Comparison of ENCODE assay signal across 37 cellular contexts in the genomic region with DNA sequence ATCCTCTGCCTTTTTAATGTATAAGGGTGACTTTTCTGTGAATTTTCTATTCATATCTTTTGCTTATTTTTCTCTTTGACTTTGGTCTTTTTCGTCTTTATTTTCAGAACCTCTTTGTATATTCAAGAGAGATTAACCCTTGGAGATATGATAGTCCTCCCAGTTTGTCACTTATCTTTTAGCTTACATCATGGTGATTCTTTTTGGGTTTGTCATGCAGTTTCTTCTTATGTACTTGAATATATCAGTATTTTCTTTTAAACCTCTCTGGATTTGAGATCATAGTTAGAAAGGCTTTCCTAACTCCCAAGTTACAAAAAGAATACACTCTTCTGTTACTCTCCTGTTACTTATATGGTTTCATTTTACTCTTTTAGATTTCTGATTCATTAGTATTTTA. TPM values are rescaled to one million over a fixed set of nuclear protein-coding genes. Genes with fewer than 3 reads are reported as not detected.
"Had no signal": no experiment of that assay in that cellular context is flagged by ENCODE, and none has a peak within 500 bp of the region (broad histone marks: within the 10 kb centered on the region; RNA-seq: fewer than 3 reads in every experiment).

No MANE protein-coding gene starts in this region.

- H3K4me2 ChIP-seq: KMS-11 had no signal

- H3K4me1 ChIP-seq: Peyer's patch had no signal

- ATAC-seq: activated naive CD8-positive, alpha-beta T cell treated with anti-CD3 and anti-CD28 coated beads, Interleukin-2, amount 50 U/mL, for 24 hours; activated T-cell treated with anti-CD3 and anti-CD28 coated beads, Interleukin-2, amount 50 U/mL, for 4 hours; PC-3; Right ventricle myocardium inferior had no signal

- H3K4me3 Mint-ChIP-seq: activated B cell treated with CpG ODN at 0.5 μM for 24 hours; activated CD4-positive, alpha-beta memory T cell treated with anti-CD3 and anti-CD28 coated beads for 36 hours; activated naive CD4-positive, alpha-beta T cell treated with anti-CD3 and anti-CD28 coated beads, Interleukin-2, amount 10 ng/mL, durations not matched to agents 7 days and 5 days; activated naive CD8-positive, alpha-beta T cell; activated naive CD8-positive, alpha-beta T cell treated with anti-CD3 and anti-CD28 coated beads, Interleukin-2, amount 50 U/mL, for 24 hours; activated T-cell treated with anti-CD3 and anti-CD28 coated beads, Interleukin-2, amount 50 U/mL, for 4 hours; activated T-helper 1 cell treated with anti-CD3 and anti-CD28 coated beads, Interleukin-12 subunit alpha, Interleukin-12 subunit beta, Interleukin-2, Interleukin-4 antibody, amounts not matched to agents 30 ng/mL and 10 ng/mL and 1 ng/mL, durations not matched to agents 14 hours and 24 hours and 36 hours; central memory CD8-positive, alpha-beta T cell had no signal

- H3K9me3 ChIP-seq: ascending aorta, Peyer's patch had no signal

- H3K27ac ChIP-seq: cardiac muscle cell, KMS-11, Peyer's patch, RWPE1, VCaP had no signal

- H3K4me3 ChIP-seq: ascending aorta, cardiac muscle cell, Peyer's patch had no signal

- DNase-seq: activated B cell treated with CpG ODN at 0.5 μM for 24 hours; activated CD4-positive, alpha-beta memory T cell treated with anti-CD3 and anti-CD28 coated beads for 36 hours; activated CD4-positive, alpha-beta T cell treated with anti-CD3 and anti-CD28 coated beads for 4 hours; activated CD4-positive, alpha-beta T cell treated with anti-CD3 and anti-CD28 coated beads, Interleukin-2, amount 50 U/mL, for 1 hour; activated CD4-positive, CD25-positive, alpha-beta regulatory T cell treated with anti-CD3 and anti-CD28 coated beads, Interleukin-2, amount 50 U/mL, for 72 hours; activated CD8-positive, alpha-beta memory T cell treated with anti-CD3 and anti-CD28 coated beads, Interleukin-2, amount 50 U/mL, for 4 hours; activated effector memory CD4-positive, alpha-beta T cell treated with Interleukin-2 at 50 U/mL for 16 hours; activated naive CD4-positive, alpha-beta T cell treated with anti-CD3 and anti-CD28 coated beads, Interleukin-2, amount 10 ng/mL, durations not matched to agents 7 days and 5 days; activated naive CD8-positive, alpha-beta T cell treated with anti-CD3 and anti-CD28 coated beads, Interleukin-2, amount 50 U/mL, for 24 hours; activated T-cell treated with anti-CD3 and anti-CD28 coated beads for 4 hours; activated T-cell treated with anti-CD3 and anti-CD28 coated beads, Interleukin-2, amount 50 U/mL, for 4 hours; amygdala; MM.1S; MV-4-11; NCI-H1092; NCI-H1436 treated with DMSO at 0.1 percent for 48 hours; NCI-H1694 treated with DMSO at 0.1 percent for 48 hours; NCI-H2029; NCI-H345; NCI-H524 treated with DMSO at 0.1 percent for 48 hours; NK-92 treated with Interleukin-12 subunit alpha and Interleukin-12 subunit beta, amount 100 ng/mL, for 24 hours; PC-3; Peyer's patch; SIG-M5; SW 1271; T-helper 1 cell; T-helper 2 cell; T-helper 9 cell had no signal

- H3K9ac ChIP-seq: KMS-11 had no signal

- H3K9me3 Mint-ChIP-seq: activated B cell treated with CpG ODN at 0.5 μM for 24 hours; activated CD4-positive, alpha-beta memory T cell treated with anti-CD3 and anti-CD28 coated beads for 36 hours; activated naive CD4-positive, alpha-beta T cell treated with anti-CD3 and anti-CD28 coated beads, Interleukin-2, amount 10 ng/mL, durations not matched to agents 7 days and 5 days; activated naive CD8-positive, alpha-beta T cell treated with anti-CD3 and anti-CD28 coated beads, Interleukin-2, amount 50 U/mL, for 24 hours; activated T-cell treated with anti-CD3 and anti-CD28 coated beads, Interleukin-2, amount 50 U/mL, for 4 hours; activated T-helper 1 cell treated with anti-CD3 and anti-CD28 coated beads, Interleukin-12 subunit alpha, Interleukin-12 subunit beta, Interleukin-2, Interleukin-4 antibody, amounts not matched to agents 30 ng/mL and 10 ng/mL and 1 ng/mL, durations not matched to agents 14 hours and 24 hours and 36 hours; central memory CD8-positive, alpha-beta T cell had no signal

- H3K27me3 ChIP-seq: ascending aorta, cardiac muscle cell, Peyer's patch had no signal

- H3K27me3 Mint-ChIP-seq: activated B cell treated with CpG ODN at 0.5 μM for 24 hours; activated CD4-positive, alpha-beta memory T cell treated with anti-CD3 and anti-CD28 coated beads for 36 hours; activated naive CD4-positive, alpha-beta T cell treated with anti-CD3 and anti-CD28 coated beads, Interleukin-2, amount 10 ng/mL, durations not matched to agents 7 days and 5 days; activated naive CD8-positive, alpha-beta T cell; activated naive CD8-positive, alpha-beta T cell treated with anti-CD3 and anti-CD28 coated beads, Interleukin-2, amount 50 U/mL, for 24 hours; central memory CD8-positive, alpha-beta T cell had no signal

- H3K27ac Mint-ChIP-seq: activated B cell treated with CpG ODN at 0.5 μM for 24 hours; activated CD4-positive, alpha-beta memory T cell treated with anti-CD3 and anti-CD28 coated beads for 36 hours; activated naive CD4-positive, alpha-beta T cell treated with anti-CD3 and anti-CD28 coated beads, Interleukin-2, amount 10 ng/mL, durations not matched to agents 7 days and 5 days; activated naive CD8-positive, alpha-beta T cell; activated naive CD8-positive, alpha-beta T cell treated with anti-CD3 and anti-CD28 coated beads, Interleukin-2, amount 50 U/mL, for 24 hours; activated T-helper 1 cell treated with anti-CD3 and anti-CD28 coated beads, Interleukin-12 subunit alpha, Interleukin-12 subunit beta, Interleukin-2, Interleukin-4 antibody, amounts not matched to agents 30 ng/mL and 10 ng/mL and 1 ng/mL, durations not matched to agents 14 hours and 24 hours and 36 hours had no signal

- H3K4me1 Mint-ChIP-seq: activated naive CD4-positive, alpha-beta T cell treated with anti-CD3 and anti-CD28 coated beads, Interleukin-2, amount 10 ng/mL, durations not matched to agents 7 days and 5 days; activated naive CD8-positive, alpha-beta T cell treated with anti-CD3 and anti-CD28 coated beads, Interleukin-2, amount 50 U/mL, for 24 hours; central memory CD8-positive, alpha-beta T cell had no signal

RNA-seq across cellular contexts. Expression of a gene that starts 27.5 kb away (rescaled TPM):
- polyA plus RNA-seq: cardiac muscle cell had no signal
